ENCODE assay signal across 27 cellular contexts in genomic region chr1:17149771-17150170, GRCh38. TPM values are rescaled to one million over a fixed set of nuclear protein-coding genes. Genes with fewer than 3 reads are reported as not detected.
"Had no signal": no experiment of that assay in that cellular context is flagged by ENCODE, and none has a peak within 500 bp of the region (broad histone marks: within the 10 kb centered on the region; RNA-seq: fewer than 3 reads in every experiment).

No MANE protein-coding gene starts in this region.

- H3K27ac ChIP-seq: adrenal gland, breast epithelium, KMS-11, PC-9, RWPE1, SJCRH30, VCaP had no signal

- DNase-seq: activated CD4-positive, alpha-beta memory T cell treated with anti-CD3 and anti-CD28 coated beads, Interleukin-2, amount 10 ng/mL, durations not matched to agents 7 days and 5 days; activated CD4-positive, alpha-beta T cell treated with anti-CD3 and anti-CD28 coated beads for 36 hours; activated CD4-positive, alpha-beta T cell treated with anti-CD3 and anti-CD28 coated beads, Interleukin-2, amount 50 U/mL, for 1 hour; activated naive CD4-positive, alpha-beta T cell treated with anti-CD3 and anti-CD28 coated beads, Interleukin-2, amount 50 U/mL, for 16 hours; activated naive CD8-positive, alpha-beta T cell treated with anti-CD3 and anti-CD28 coated beads, Interleukin-2, amount 10 ng/mL, durations not matched to agents 7 days and 5 days; activated T-cell treated with anti-CD3 and anti-CD28 coated beads for 4 hours; activated T-cell treated with anti-CD3 and anti-CD28 coated beads, Interleukin-2, amount 50 U/mL, for 48 hours; adrenal gland; MM.1S; NCI-H1105 treated with DMSO at 0.1 percent for 48 hours; NCI-H1436 treated with DMSO at 0.1 percent for 48 hours; NCI-H187; NCI-H2081; NCI-H446; NCI-H524; PC-9; Right ventricle myocardium superior; SJCRH30; T-helper 1 cell had no signal

- H2AFZ ChIP-seq: PC-9 had no signal

- ATAC-seq: activated CD4-positive, alpha-beta T cell treated with anti-CD3 and anti-CD28 coated beads for 36 hours had no signal

- H3K9ac ChIP-seq: KMS-11, SK-N-SH had no signal

- H3K4me2 ChIP-seq: KMS-11, PC-9, SK-N-SH had no signal

- H3K36me3 ChIP-seq: adrenal gland, breast epithelium, SJCRH30 had no signal

- H3K9me3 ChIP-seq: adrenal gland, SK-N-SH had no signal

- H3K27me3 ChIP-seq: SJCRH30 had no signal

- H3K4me3 ChIP-seq: adrenal gland, breast epithelium, PC-9, SJCRH30 had no signal

- H3K4me1 ChIP-seq: adrenal gland, breast epithelium, SJCRH30 had no signal

RNA-seq across cellular contexts. Expression of gene PADI2, which starts 30.5 kb away (rescaled TPM):
- total RNA-seq: activated CD4-positive, alpha-beta memory T cell treated with anti-CD3 and anti-CD28 coated beads, Interleukin-2, amount 10 ng/mL, durations not matched to agents 7 days and 5 days; activated CD8-positive, alpha-beta memory T cell treated with anti-CD3 and anti-CD28 coated beads for 36 hours had no signal

RNA-seq across cellular contexts. Expression of gene PADI1, which starts 55.2 kb away (rescaled TPM):
- total RNA-seq: activated CD4-positive, alpha-beta memory T cell treated with anti-CD3 and anti-CD28 coated beads, Interleukin-2, amount 10 ng/mL, durations not matched to agents 7 days and 5 days; activated CD4-positive, alpha-beta T cell treated with anti-CD3 and anti-CD28 coated beads for 36 hours; activated CD8-positive, alpha-beta memory T cell treated with anti-CD3 and anti-CD28 coated beads for 36 hours; activated naive CD8-positive, alpha-beta T cell treated with anti-CD3 and anti-CD28 coated beads, Interleukin-2, amount 10 ng/mL, durations not matched to agents 7 days and 5 days; activated T-helper 2 cell treated with anti-CD3 and anti-CD28 coated beads, Interferon-gamma antibody, Interleukin-2, Interleukin-4, amounts not matched to agents 10 μg/mL and 5 μg/mL and 100 μg/mL, durations not matched to agents 14 hours and 24 hours and 36 hours; adrenal gland; Right ventricle myocardium superior; T-helper 2 cell treated with Interferon-gamma antibody and Interleukin-4, amounts not matched to agents 100 ng/mL and 5 ng/mL, for 36 hours had no signal
